28 cellular contexts compared by ENCODE assay signal in the genomic region with DNA sequence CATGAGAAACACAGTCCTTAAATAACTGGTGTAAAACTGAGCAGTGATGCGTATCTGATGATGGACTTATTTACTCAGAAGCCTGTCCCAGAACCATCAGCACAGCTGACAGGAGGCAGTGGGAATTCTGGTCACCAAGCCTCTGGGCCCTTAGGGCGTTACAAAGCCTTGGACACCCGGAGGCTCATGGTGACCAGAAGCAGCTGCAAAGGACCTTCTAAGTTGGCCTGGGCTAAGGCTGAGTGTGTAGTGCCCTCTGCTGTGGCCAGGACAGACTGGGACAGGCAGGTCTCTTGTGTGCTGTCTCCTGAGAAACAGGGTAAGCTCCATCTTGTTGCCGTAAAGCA.
DNase-seq lines count a peak whose midpoint lies in the region; FAIRE-seq and TF ChIP-seq lines count a peak whose summit lies in the region.
"Had no signal": no experiment of that assay in that cellular context is flagged by ENCODE, and none has a peak within 500 bp of the region (broad histone marks: within the 10 kb centered on the region; RNA-seq: fewer than 3 reads in every experiment).

No MANE protein-coding gene starts in this region.

- H3K9me3 ChIP-seq in WERI-Rb-1 (ENCODE audit: severe bottlenecking) (no peaks in the 10 kb centered on the region), osteoblast (ENCODE audit: low read depth, low read length) (no peaks in the 10 kb centered on the region), small intestine (ENCODE audit: control insufficient read depth, low read depth) (peaks cover 3% of the 10 kb centered on the region), vagina (no peaks in the 10 kb centered on the region)
- H3K9me3 ChIP-seq: breast epithelium, left lung, suprapubic skin had no signal

- intact Hi-C loops in CD14-positive monocyte (cut with micrococcal nuclease) (loop anchor here in 1 of 2 donors (2.0 kb wide), 1 partner anchor 239 kb away; no protein-coding TSS in a partner anchor), vagina (cut with DNase I) (loop anchor here (2.0 to 10.0 kb wide), 2 partner anchors 169 to 241 kb away; a partner anchor contains a TSS)

- H3K4me3 ChIP-seq in WERI-Rb-1 (ENCODE audit: low read depth, low read length) (no peak overlapping the region), osteoblast (ENCODE audit: insufficient read depth, low read length) (no peak overlapping the region), small intestine (ENCODE audit: low read depth in 1 of 2, low read length in 2 of 2) (no peak overlapping the region), vagina (no peak overlapping the region)
- H3K4me3 ChIP-seq: breast epithelium, left lung, suprapubic skin had no signal

- H3K4me1 Mint-ChIP-seq in CD14-positive monocyte: no peaks in the 10 kb centered on the region
- H3K4me1 Mint-ChIP-seq: CD4-positive, CD25-positive, alpha-beta regulatory T cell; immature natural killer cell; mesothelial cell of epicardium; stimulated activated naive B cell treated with anti-CD40 and anti-IgM and Interleukin-4, amounts not matched to agents 10 μg/mL and 1 μg/mL and 100 μg/mL, for 72 hours had no signal

- no peak for FAIRE-seq in small intestine (lab: Jason Lieb, UNC)
- FAIRE-seq: TTC549 had no signal

- H3K27ac Mint-ChIP-seq in CD14-positive monocyte: no peak overlapping the region
- H3K27ac Mint-ChIP-seq: activated naive CD4-positive, alpha-beta T cell treated with anti-CD3 and anti-CD28 coated beads for 36 hours; CD4-positive, CD25-positive, alpha-beta regulatory T cell; mesothelial cell of epicardium; stimulated activated naive B cell treated with anti-CD40 and anti-IgM and Interleukin-4, amounts not matched to agents 10 μg/mL and 1 μg/mL and 100 μg/mL, for 72 hours had no signal

- DNase-seq in CD14-positive monocyte (ENCODE audit: low spot score) (no peak), WERI-Rb-1 (peak; percentile 22), osteoblast (ENCODE audit: insufficient read length, low spot score, missing footprints) (peak; percentile 67), inferior parietal cortex (ENCODE audit: extremely low spot score) (no peak), NCI-H1436 (lab: John Stamatoyannopoulos, UW) (no peak), small intestine (no peak), vagina (ENCODE audit: extremely low spot score in 2 of 2) (no peak)
- DNase-seq: activated CD4-positive, alpha-beta T cell treated with anti-CD3 and anti-CD28 coated beads for 1 hour; activated T-cell treated with anti-CD3 and anti-CD28 coated beads, Interleukin-2, amount 50 U/mL, for 4 hours; amniotic stem cell; cortex of kidney; DMS153; foreskin keratinocyte; hippocampal formation; left lung; NCI-H2081 treated with DMSO at 0.1 percent for 48 hours; NCI-H446; SIG-M5 had no signal

- H3K36me3 ChIP-seq in WERI-Rb-1 (no peaks in the 10 kb centered on the region), osteoblast (ENCODE audit: insufficient read depth, low read length) (peaks cover 14% of the 10 kb centered on the region), small intestine (ENCODE audit: control insufficient read depth in 2 of 2, insufficient read depth in 2 of 2, low read length in 2 of 2) (no peaks in the 10 kb centered on the region), vagina (no peaks in the 10 kb centered on the region)
- H3K36me3 ChIP-seq: breast epithelium had no signal

- peaks cover 15% of the 10 kb centered on the region for H3K4me1 ChIP-seq in osteoblast (ENCODE audit: insufficient read depth, low read length)
- H3K4me1 ChIP-seq in small intestine (ENCODE audit: control insufficient read depth in 2 of 2, insufficient read depth in 1 of 2, low read depth in 1 of 2, low read length in 1 of 2): no peaks in the 10 kb centered on the region
- H3K4me1 ChIP-seq in vagina: peaks cover 6% of the 10 kb centered on the region
- H3K4me1 ChIP-seq: breast epithelium, foreskin keratinocyte, left lung had no signal

- H3K27ac ChIP-seq in 22Rv1: no peak overlapping the region
- H3K27ac ChIP-seq in WERI-Rb-1: no peak overlapping the region
- no peak overlapping the region for H3K27ac ChIP-seq in osteoblast (ENCODE audit: low read depth, low read length)
- H3K27ac ChIP-seq in small intestine (ENCODE audit: low read depth in 1 of 2, low read length in 1 of 2): no peak overlapping the region
- no peak overlapping the region for H3K27ac ChIP-seq in vagina
- H3K27ac ChIP-seq: breast epithelium, foreskin keratinocyte, left lung, suprapubic skin had no signal

- H2AFZ ChIP-seq in osteoblast (ENCODE audit: low read length): no peak overlapping the region

- TF ChIP-seq CTCF in 22Rv1 (IDR thresholded peaks at IDR 0.05) (peak; percentile 28), CD14-positive monocyte (IDR thresholded peaks at IDR 0.05) (peak; percentile 45), WERI-Rb-1 (IDR thresholded peaks at IDR 0.05; ENCODE audit: low read depth, low read length) (peak; percentile 8; the same call in 1 of the 2 replicates), osteoblast (IDR thresholded peaks at IDR 0.05; ENCODE audit: extremely low read depth, low read depth, low read length) (no peak), vagina (IDR thresholded peaks at IDR 0.05) (no peak)

- no peaks in the 10 kb centered on the region for H3K27me3 Mint-ChIP-seq in CD14-positive monocyte (ENCODE audit: low read depth in 3 of 3)
- H3K27me3 Mint-ChIP-seq: CD4-positive, CD25-positive, alpha-beta regulatory T cell had no signal

- H3K9me3 Mint-ChIP-seq in CD14-positive monocyte: no peaks in the 10 kb centered on the region
- H3K9me3 Mint-ChIP-seq: activated naive CD4-positive, alpha-beta T cell treated with anti-CD3 and anti-CD28 coated beads for 36 hours; activated T-cell treated with anti-CD3 and anti-CD28 coated beads, Interleukin-2, amount 50 U/mL, for 4 hours; immature natural killer cell; mesothelial cell of epicardium; stimulated activated naive B cell treated with anti-CD40 and anti-IgM and Interleukin-4, amounts not matched to agents 10 μg/mL and 1 μg/mL and 100 μg/mL, for 72 hours had no signal

- no peak overlapping the region for H3K4me3 Mint-ChIP-seq in CD14-positive monocyte
- H3K4me3 Mint-ChIP-seq: activated naive CD4-positive, alpha-beta T cell treated with anti-CD3 and anti-CD28 coated beads for 36 hours; activated T-cell treated with anti-CD3 and anti-CD28 coated beads, Interleukin-2, amount 50 U/mL, for 4 hours; CD4-positive, CD25-positive, alpha-beta regulatory T cell; immature natural killer cell; mesothelial cell of epicardium; neural crest cell; stimulated activated naive B cell treated with anti-CD40 and anti-IgM and Interleukin-4, amounts not matched to agents 10 μg/mL and 1 μg/mL and 100 μg/mL, for 72 hours had no signal

- H3K36me3 Mint-ChIP-seq in CD14-positive monocyte: peaks cover 4 to 7% of the 10 kb centered on the region in 2 donors
- H3K36me3 Mint-ChIP-seq: mesothelial cell of epicardium; stimulated activated naive B cell treated with anti-CD40 and anti-IgM and Interleukin-4, amounts not matched to agents 10 μg/mL and 1 μg/mL and 100 μg/mL, for 72 hours had no signal

- H3K4me2 ChIP-seq in osteoblast (ENCODE audit: insufficient read depth, low read length): no peak overlapping the region

- H3K27me3 ChIP-seq in WERI-Rb-1 (ENCODE audit: insufficient read depth, low read depth, severe bottlenecking) (no peaks in the 10 kb centered on the region), osteoblast (ENCODE audit: insufficient read depth, low read length) (no peaks in the 10 kb centered on the region), small intestine (ENCODE audit: control insufficient read depth in 2 of 2, insufficient read depth in 2 of 2, low read length in 2 of 2) (no peaks in the 10 kb centered on the region), vagina (no peaks in the 10 kb centered on the region)
- H3K27me3 ChIP-seq: breast epithelium, foreskin keratinocyte, left lung, suprapubic skin had no signal

- WGBS in small intestine, 3 donors: 79 to 91% (median 88%) methylated on average over 4 of the region's 4 CpGs

- H4K20me1 ChIP-seq in osteoblast (ENCODE audit: insufficient read depth, low read length): no peaks in the 10 kb centered on the region

- no peak for TF ChIP-seq POLR2A in vagina (IDR thresholded peaks at IDR 0.05)

- no peaks in the 10 kb centered on the region for H3K79me2 ChIP-seq in osteoblast (ENCODE audit: insufficient read depth, low read length)

Comparison
In these comparisons a context has a peak if more than half of its experiments do, and no peak if none do; other contexts are left out.
1. CTCF ChIP-seq: peak in 22Rv1 (single experiment), CD14-positive monocyte (single experiment) and WERI-Rb-1 (single experiment); none in osteoblast (single experiment) and vagina (0 of 3).
2. DNase-seq: peak in WERI-Rb-1 (single experiment) and osteoblast (single experiment); none in CD14-positive monocyte (single experiment), inferior parietal cortex (single experiment), NCI-H1436 (single experiment), small intestine (single experiment) and vagina (0 of 2).